ENCODE assay signal across 1 cellular context in genomic region chr3:134468519-134468918, GRCh38.
A peak's percentile ranks its signal among the peaks of the same experiment; 100 is the strongest.
TF ChIP-seq lines count a peak whose summit lies in the region.

No MANE protein-coding gene starts in this region.

TF ChIP-seq in K562, 482 proteins besides CTCF, POLR2A, EP300 and RAD21 (continued from another document):
- TF ChIP-seq MAFK (IDR thresholded peaks at IDR 0.05; ENCODE audit: low read length) (peak; percentile 41), ZNF280A (IDR thresholded peaks at IDR 0.05; ENCODE audit: low read depth, partially characterized antibody) (no peak), YY1 (IDR thresholded peaks at IDR 0.05; ENCODE audit: borderline replicate concordance in 1 of 3, control insufficient read depth in 1 of 3, extremely low read depth in 1 of 3, insufficient read depth in 3 of 3, insufficient read length in 1 of 3, insufficient replicate concordance in 2 of 3, low read depth in 1 of 3, low read length in 2 of 3) (no peak), KLF13 (tag; IDR thresholded peaks at IDR 0.05; ENCODE audit: borderline replicate concordance, low read depth) (no peak), C11orf30 (IDR thresholded peaks at IDR 0.05; ENCODE audit: low read depth) (peak; percentile 61), MAFF (IDR thresholded peaks at IDR 0.05; ENCODE audit: low read length) (peak; percentile 57)
